ENCODE assay signal across 11 cellular contexts in the genomic region with DNA sequence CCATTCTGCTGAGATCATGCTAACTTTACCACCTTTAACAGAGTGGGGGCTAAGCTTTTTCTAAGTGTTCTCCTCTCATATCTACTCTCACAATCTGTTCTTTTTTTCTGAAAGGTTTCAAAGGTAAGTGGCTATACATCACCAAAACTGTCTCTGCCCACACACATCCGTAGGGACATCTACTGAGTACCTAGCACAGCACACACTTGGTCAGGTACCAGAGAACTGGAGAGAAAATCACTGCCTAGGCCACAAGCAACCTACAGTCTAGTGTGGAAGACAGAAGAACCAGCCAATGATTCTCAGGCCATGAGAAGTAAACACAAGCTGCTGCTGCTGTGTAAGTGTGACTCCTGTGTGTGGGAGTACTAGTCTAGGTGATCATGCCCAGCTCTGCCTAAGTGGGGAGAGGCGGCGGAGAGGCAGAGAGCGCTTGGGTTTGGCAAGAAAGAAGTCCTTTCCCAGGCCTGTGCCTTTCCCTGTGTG.
DNase-seq lines count a peak whose midpoint lies in the region; ATAC-seq and TF ChIP-seq lines count a peak whose summit lies in the region.
"Had no signal": no experiment of that assay in that cellular context is flagged by ENCODE, and none has a peak within 500 bp of the region (broad histone marks: within the 10 kb centered on the region; RNA-seq: fewer than 3 reads in every experiment).

No MANE protein-coding gene starts in this region.

- ATAC-seq in activated T-cell treated with anti-CD3 and anti-CD28 coated beads, Interleukin-2, amount 50 U/mL, for 72 hours (replicated peaks in 1 of 2) = peak; percentile 67 to 68
- ATAC-seq in HG02970 (IDR thresholded peaks at IDR 0.05; ENCODE audit: low FRiP score, unreplicated experiment) = peak; percentile 37
- ATAC-seq: upper lobe of right lung had no signal

- H3K4me1 Mint-ChIP-seq in activated T-cell treated with anti-CD3 and anti-CD28 coated beads, Interleukin-2, amount 50 U/mL, for 72 hours (ENCODE audit: low read depth) = peaks cover 38% of the 10 kb centered on the region
- peaks cover 46% of the 10 kb centered on the region for H3K4me1 Mint-ChIP-seq in type B pancreatic cell (ENCODE audit: unreplicated experiment)

- DNase-seq in activated T-cell treated with anti-CD3 and anti-CD28 coated beads, Interleukin-2, amount 50 U/mL, for 72 hours = peak in 1 of 2 donors; percentile 18
- DNase-seq in activated T-cell treated with anti-CD3 and anti-CD28 coated beads, Interleukin-2, amount 50 U/mL, for 1 hour = no peak
- DNase-seq in type B pancreatic cell (ENCODE audit: extremely low spot score, unreplicated experiment) (no peak), NCI-H748 treated with DMSO at 0.1 percent for 48 hours (lab: John Stamatoyannopoulos, UW) (no peak), activated gamma-delta T cell (lab: John Stamatoyannopoulos, UW) (no peak), 8988T (no peak)
- DNase-seq: GM23248, upper lobe of right lung had no signal

- H3K27me3 Mint-ChIP-seq in activated T-cell treated with anti-CD3 and anti-CD28 coated beads, Interleukin-2, amount 50 U/mL, for 72 hours (ENCODE audit: low read depth) = no peaks in the 10 kb centered on the region
- no peaks in the 10 kb centered on the region for H3K27me3 Mint-ChIP-seq in type B pancreatic cell

- peaks cover 3 to 5% of the 10 kb centered on the region in 2 donors for H3K36me3 Mint-ChIP-seq in activated T-cell treated with anti-CD3 and anti-CD28 coated beads, Interleukin-2, amount 50 U/mL, for 72 hours (ENCODE audit: insufficient read depth in 2 of 2)
- peaks cover 18% of the 10 kb centered on the region for H3K36me3 Mint-ChIP-seq in type B pancreatic cell

- H3K27ac ChIP-seq in VCaP = peak overlapping the region; percentile 56; the same call in 1 of the 2 replicates
- H3K27ac ChIP-seq: GM23248, upper lobe of right lung had no signal

- no peak overlapping the region for H3K27ac Mint-ChIP-seq in activated T-cell treated with anti-CD3 and anti-CD28 coated beads, Interleukin-2, amount 50 U/mL, for 72 hours
- H3K27ac Mint-ChIP-seq in type B pancreatic cell = peak overlapping the region; percentile 57
- H3K27ac Mint-ChIP-seq: activated naive CD4-positive, alpha-beta T cell treated with anti-CD3 and anti-CD28 coated beads for 36 hours had no signal

- H3K4me3 Mint-ChIP-seq in activated T-cell treated with anti-CD3 and anti-CD28 coated beads, Interleukin-2, amount 50 U/mL, for 72 hours = peak overlapping the region; percentile 33 to 56
- no peak overlapping the region for H3K4me3 Mint-ChIP-seq in type B pancreatic cell
- H3K4me3 Mint-ChIP-seq: activated naive CD4-positive, alpha-beta T cell treated with anti-CD3 and anti-CD28 coated beads for 36 hours had no signal

- H3K9me3 Mint-ChIP-seq in activated T-cell treated with anti-CD3 and anti-CD28 coated beads, Interleukin-2, amount 50 U/mL, for 72 hours = no peaks in the 10 kb centered on the region
- H3K9me3 Mint-ChIP-seq in type B pancreatic cell = peaks cover 5% of the 10 kb centered on the region
- H3K9me3 Mint-ChIP-seq: activated naive CD4-positive, alpha-beta T cell treated with anti-CD3 and anti-CD28 coated beads for 36 hours had no signal

- TF ChIP-seq CTCF in VCaP (conservative IDR thresholded peaks at IDR 0.05) (no peak), type B pancreatic cell (conservative IDR thresholded peaks at IDR 0.05) (no peak)
